In the genomic region with DNA sequence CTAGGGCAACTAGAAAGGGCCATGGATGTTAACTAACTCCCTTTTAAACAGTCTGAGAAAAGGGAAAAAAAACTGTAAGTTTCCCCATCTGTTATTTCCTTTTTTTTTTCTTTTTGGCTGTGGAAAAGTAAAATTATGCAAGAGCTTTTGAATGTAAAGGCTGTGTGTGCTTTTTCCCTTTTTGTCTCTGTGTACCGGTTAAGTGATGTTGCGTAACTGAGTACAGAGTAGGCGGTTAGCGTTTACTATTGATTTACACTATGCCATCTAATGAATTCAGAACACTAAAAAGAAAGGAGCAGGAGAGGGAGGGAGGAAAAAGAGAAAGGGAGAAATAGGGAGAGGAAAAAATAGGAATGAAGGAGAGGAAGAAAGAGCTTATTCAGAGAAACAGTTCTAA, we compare ENCODE assay signal across 22 cellular contexts.
DNase-seq lines count a peak whose midpoint lies in the region; TF ChIP-seq lines count a peak whose summit lies in the region.
"Had no signal": no experiment of that assay in that cellular context is flagged by ENCODE, and none has a peak within 500 bp of the region (broad histone marks: within the 10 kb centered on the region; RNA-seq: fewer than 3 reads in every experiment).

No MANE protein-coding gene starts in this region.

- peak overlapping the region; percentile 42 for H3K27ac ChIP-seq in HL-60 (replicated peaks)
- H3K27ac ChIP-seq in endodermal cell (ENCODE audit: low read depth, low read length): no peak overlapping the region
- H3K27ac ChIP-seq: colonic mucosa, PC-9, right atrium auricular region had no signal

- H3K4me1 ChIP-seq in endodermal cell (ENCODE audit: control insufficient read depth, insufficient read depth, low read length): no peaks in the 10 kb centered on the region
- H3K4me1 ChIP-seq: BE2C, colonic mucosa, right atrium auricular region had no signal

- CTCF ChIA-PET in activated CD4-positive, alpha-beta memory T cell treated with anti-CD3 and anti-CD28 coated beads, Interleukin-2, amount 10 ng/mL, durations not matched to agents 7 days and 5 days (lab: Charles Lee): no interaction called here

- H3K27ac Mint-ChIP-seq in dendritic cell treated with granulocyte-macrophage colony-stimulating factor and Interleukin-4, amounts not matched to agents 40 ng/mL and 50 ng/mL, for 4 days: peak overlapping the region; percentile 37
- H3K27ac Mint-ChIP-seq in nephron progenitor cell: peak overlapping the region; percentile 15
- no peak overlapping the region for H3K27ac Mint-ChIP-seq in activated CD4-positive, alpha-beta memory T cell treated with anti-CD3 and anti-CD28 coated beads, Interleukin-2, amount 10 ng/mL, durations not matched to agents 7 days and 5 days
- H3K27ac Mint-ChIP-seq in endodermal cell: no peak overlapping the region
- H3K27ac Mint-ChIP-seq: activated naive CD8-positive, alpha-beta T cell; activated T-helper 1 cell treated with anti-CD3 and anti-CD28 coated beads, Interleukin-12 subunit alpha, Interleukin-12 subunit beta, Interleukin-2, Interleukin-4 antibody, amounts not matched to agents 30 ng/mL and 10 ng/mL and 1 ng/mL, durations not matched to agents 14 hours and 24 hours and 36 hours had no signal

- H3K9me3 Mint-ChIP-seq in dendritic cell treated with granulocyte-macrophage colony-stimulating factor and Interleukin-4, amounts not matched to agents 40 ng/mL and 50 ng/mL, for 4 days: no peaks in the 10 kb centered on the region
- no peaks in the 10 kb centered on the region for H3K9me3 Mint-ChIP-seq in nephron progenitor cell
- no peaks in the 10 kb centered on the region for H3K9me3 Mint-ChIP-seq in activated CD4-positive, alpha-beta memory T cell treated with anti-CD3 and anti-CD28 coated beads, Interleukin-2, amount 10 ng/mL, durations not matched to agents 7 days and 5 days
- no peaks in the 10 kb centered on the region for H3K9me3 Mint-ChIP-seq in endodermal cell
- H3K9me3 Mint-ChIP-seq: activated T-helper 1 cell treated with anti-CD3 and anti-CD28 coated beads, Interleukin-12 subunit alpha, Interleukin-12 subunit beta, Interleukin-2, Interleukin-4 antibody, amounts not matched to agents 30 ng/mL and 10 ng/mL and 1 ng/mL, durations not matched to agents 14 hours and 24 hours and 36 hours; brain had no signal

- no peaks in the 10 kb centered on the region for H3K27me3 Mint-ChIP-seq in dendritic cell treated with granulocyte-macrophage colony-stimulating factor and Interleukin-4, amounts not matched to agents 40 ng/mL and 50 ng/mL, for 4 days
- H3K27me3 Mint-ChIP-seq in nephron progenitor cell (ENCODE audit: low read depth, poor library complexity): no peaks in the 10 kb centered on the region
- H3K27me3 Mint-ChIP-seq in activated CD4-positive, alpha-beta memory T cell treated with anti-CD3 and anti-CD28 coated beads, Interleukin-2, amount 10 ng/mL, durations not matched to agents 7 days and 5 days: no peaks in the 10 kb centered on the region
- no peaks in the 10 kb centered on the region for H3K27me3 Mint-ChIP-seq in endodermal cell (ENCODE audit: insufficient read depth)
- H3K27me3 Mint-ChIP-seq: activated naive CD8-positive, alpha-beta T cell; brain had no signal

- no peak overlapping the region for H3K9ac ChIP-seq in endodermal cell (ENCODE audit: extremely low read depth, low read length, poor library complexity, severe bottlenecking)

- no peak for TF ChIP-seq CTCF in HL-60 (IDR thresholded peaks at IDR 0.05; ENCODE audit: insufficient read depth, low read length)
- no peak for TF ChIP-seq CTCF in nephron progenitor cell (IDR thresholded peaks at IDR 0.05)
- no peak for TF ChIP-seq CTCF in endodermal cell (conservative IDR thresholded peaks at IDR 0.05)

- H3K9me3 ChIP-seq in endodermal cell (ENCODE audit: control insufficient read depth, low read length): no peaks in the 10 kb centered on the region
- H3K9me3 ChIP-seq: BE2C, colonic mucosa, right atrium auricular region had no signal

- DNase-seq in HL-60 (ENCODE audit: low read depth in 1 of 2, low spot score in 1 of 2): peak; percentile 17 to 49
- DNase-seq in NOMO-1 treated with DMSO at 0.1 percent for 48 hours (lab: John Stamatoyannopoulos, UW; ENCODE audit: unreplicated experiment): peak; percentile 75
- no peak for DNase-seq in nephron progenitor cell
- no peak for DNase-seq in activated CD4-positive, alpha-beta memory T cell treated with anti-CD3 and anti-CD28 coated beads, Interleukin-2, amount 10 ng/mL, durations not matched to agents 7 days and 5 days
- DNase-seq in endodermal cell: no peak
- DNase-seq in LoVo (ENCODE audit: low spot score): no peak
- DNase-seq in activated CD4-positive, alpha-beta T cell treated with anti-CD3 and anti-CD28 coated beads, Interleukin-2, amount 50 U/mL, for 48 hours: no peak
- DNase-seq: activated CD4-positive, alpha-beta T cell treated with anti-CD3 and anti-CD28 coated beads for 1 hour; BE2C; colonic mucosa; EL; MM.1S; NCI-H187; NCI-H2227 treated with DMSO at 0.1 percent for 48 hours; NCI-H748 treated with DMSO at 0.1 percent for 48 hours; PC-9; T1000 had no signal

- no peaks in the 10 kb centered on the region for H3K36me3 Mint-ChIP-seq in dendritic cell treated with granulocyte-macrophage colony-stimulating factor and Interleukin-4, amounts not matched to agents 40 ng/mL and 50 ng/mL, for 4 days (ENCODE audit: low read depth)
- H3K36me3 Mint-ChIP-seq in nephron progenitor cell (ENCODE audit: low read depth): no peaks in the 10 kb centered on the region
- H3K36me3 Mint-ChIP-seq in activated CD4-positive, alpha-beta memory T cell treated with anti-CD3 and anti-CD28 coated beads, Interleukin-2, amount 10 ng/mL, durations not matched to agents 7 days and 5 days (ENCODE audit: low read depth): no peaks in the 10 kb centered on the region
- no peaks in the 10 kb centered on the region for H3K36me3 Mint-ChIP-seq in endodermal cell (ENCODE audit: low read depth)
- H3K36me3 Mint-ChIP-seq: brain had no signal

- POLR2A ChIA-PET in activated CD4-positive, alpha-beta memory T cell treated with anti-CD3 and anti-CD28 coated beads, Interleukin-2, amount 10 ng/mL, durations not matched to agents 7 days and 5 days (lab: Charles Lee): no interaction called here

- peak overlapping the region; percentile 52 for H3K4me3 Mint-ChIP-seq in dendritic cell treated with granulocyte-macrophage colony-stimulating factor and Interleukin-4, amounts not matched to agents 40 ng/mL and 50 ng/mL, for 4 days
- H3K4me3 Mint-ChIP-seq in nephron progenitor cell: no peak overlapping the region
- no peak overlapping the region for H3K4me3 Mint-ChIP-seq in activated CD4-positive, alpha-beta memory T cell treated with anti-CD3 and anti-CD28 coated beads, Interleukin-2, amount 10 ng/mL, durations not matched to agents 7 days and 5 days
- H3K4me3 Mint-ChIP-seq in endodermal cell: no peak overlapping the region
- H3K4me3 Mint-ChIP-seq: activated naive CD8-positive, alpha-beta T cell; activated T-helper 1 cell treated with anti-CD3 and anti-CD28 coated beads, Interleukin-12 subunit alpha, Interleukin-12 subunit beta, Interleukin-2, Interleukin-4 antibody, amounts not matched to agents 30 ng/mL and 10 ng/mL and 1 ng/mL, durations not matched to agents 14 hours and 24 hours and 36 hours had no signal

- peaks cover 33% of the 10 kb centered on the region for H3K4me1 Mint-ChIP-seq in dendritic cell treated with granulocyte-macrophage colony-stimulating factor and Interleukin-4, amounts not matched to agents 40 ng/mL and 50 ng/mL, for 4 days (ENCODE audit: low read depth)
- H3K4me1 Mint-ChIP-seq in nephron progenitor cell: no peaks in the 10 kb centered on the region
- H3K4me1 Mint-ChIP-seq in activated CD4-positive, alpha-beta memory T cell treated with anti-CD3 and anti-CD28 coated beads, Interleukin-2, amount 10 ng/mL, durations not matched to agents 7 days and 5 days: no peaks in the 10 kb centered on the region
- H3K4me1 Mint-ChIP-seq in endodermal cell: no peaks in the 10 kb centered on the region

- intact Hi-C loops in dendritic cell treated with granulocyte-macrophage colony-stimulating factor and Interleukin-4, amounts not matched to agents 40 ng/mL and 50 ng/mL, for 4 days (cut with micrococcal nuclease): no loop called here

- no peaks in the 10 kb centered on the region for H3K36me3 ChIP-seq in endodermal cell (ENCODE audit: control insufficient read depth, insufficient read depth, low read length)
- H3K36me3 ChIP-seq: BE2C, colonic mucosa, right atrium auricular region had no signal

- H3K4me3 ChIP-seq in HL-60 (replicated peaks; ENCODE audit: insufficient read depth, low read length) (no peak overlapping the region), endodermal cell (ENCODE audit: low read length) (no peak overlapping the region)
- H3K4me3 ChIP-seq: colonic mucosa, PC-9, right atrium auricular region had no signal

- H3K27me3 ChIP-seq in HL-60 (ENCODE audit: insufficient read depth, poor library complexity, severe bottlenecking) (no peaks in the 10 kb centered on the region), endodermal cell (ENCODE audit: control insufficient read depth, insufficient read depth, low read length, poor library complexity, severe bottlenecking) (no peaks in the 10 kb centered on the region)
- H3K27me3 ChIP-seq: BE2C, colonic mucosa, right atrium auricular region had no signal

- WGBS in endodermal cell (ENCODE audit: insufficient coverage in 1 of 2, insufficient read length in 1 of 2), 2 experiments: no CpG with 5 or more reads among the region's 4 CpGs

Comparison
In these comparisons a context has a peak if more than half of its experiments do, and no peak if none do; other contexts are left out.
1. DNase-seq: peak in HL-60 (2 of 2) and NOMO-1 treated with DMSO at 0.1 percent for 48 hours (single experiment); none in nephron progenitor cell (single experiment), activated CD4-positive, alpha-beta memory T cell treated with anti-CD3 and anti-CD28 coated beads, Interleukin-2, amount 10 ng/mL, durations not matched to agents 7 days and 5 days (single experiment), endodermal cell (single experiment), LoVo (single experiment) and activated CD4-positive, alpha-beta T cell treated with anti-CD3 and anti-CD28 coated beads, Interleukin-2, amount 50 U/mL, for 48 hours (0 of 2).
2. H3K27ac Mint-ChIP-seq: peak in dendritic cell treated with granulocyte-macrophage colony-stimulating factor and Interleukin-4, amounts not matched to agents 40 ng/mL and 50 ng/mL, for 4 days (single experiment) and nephron progenitor cell (single experiment); none in activated CD4-positive, alpha-beta memory T cell treated with anti-CD3 and anti-CD28 coated beads, Interleukin-2, amount 10 ng/mL, durations not matched to agents 7 days and 5 days (single experiment) and endodermal cell (single experiment).